9 cellular contexts compared by ENCODE assay signal in the genomic region with DNA sequence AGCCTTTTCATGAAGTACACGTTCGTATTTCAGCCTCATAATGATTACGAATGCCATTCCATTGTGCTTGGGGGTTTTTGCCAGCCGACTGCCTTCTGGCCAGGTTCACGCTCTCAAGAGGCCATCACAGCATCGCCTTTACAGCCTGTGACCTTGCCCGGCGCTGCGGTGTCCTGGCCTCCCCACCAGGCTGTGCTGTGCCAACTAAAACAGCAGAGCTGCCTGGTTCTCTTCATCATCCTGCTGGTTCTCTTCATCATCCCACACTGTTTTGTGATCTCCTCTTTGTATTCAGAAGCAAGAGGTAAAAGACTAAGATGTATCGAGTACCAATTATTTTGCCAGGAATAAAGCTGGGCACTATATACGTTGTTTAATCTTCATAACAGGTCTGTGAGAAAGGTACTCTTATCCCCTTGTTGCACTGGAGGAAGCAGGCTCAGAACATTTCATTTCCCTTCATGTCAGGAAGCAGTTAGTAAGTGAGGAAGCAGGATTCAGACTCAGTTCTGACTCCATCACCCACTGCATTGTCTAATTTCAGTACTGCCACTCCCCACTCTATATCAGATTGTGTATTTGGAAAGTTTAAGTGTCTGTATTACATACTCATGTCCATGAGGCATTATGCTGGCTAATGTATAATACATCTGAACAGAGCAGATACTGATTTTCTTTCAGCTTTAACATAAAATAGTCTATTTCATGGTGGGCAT.
A peak's percentile ranks its signal among the peaks of the same experiment; 100 is the strongest.
DNase-seq lines count a peak whose midpoint lies in the region; ATAC-seq, FAIRE-seq and TF ChIP-seq lines count a peak whose summit lies in the region.
"Had no signal": no experiment of that assay in that cellular context is flagged by ENCODE, and none has a peak within 500 bp of the region (broad histone marks: within the 10 kb centered on the region; RNA-seq: fewer than 3 reads in every experiment).

No MANE protein-coding gene starts in this region.

- H3K36me3 Mint-ChIP-seq in T-helper 17 cell (ENCODE audit: low read depth) = no peaks in the 10 kb centered on the region

- no peak overlapping the region for H4K8ac ChIP-seq in mesenchymal stem cell (ENCODE audit: low read length)

- H3K4me3 ChIP-seq in GM06990 (replicated peaks; ENCODE audit: low read depth, low read length) = no peak overlapping the region
- H3K4me3 ChIP-seq in bronchial epithelial cell (ENCODE audit: low read depth, low read length) = no peak overlapping the region
- H3K4me3 ChIP-seq in mesenchymal stem cell (ENCODE audit: insufficient read depth in 1 of 2, low read depth in 1 of 2, low read length in 2 of 2) = no peak overlapping the region
- H3K4me3 ChIP-seq in thymus (ENCODE audit: low read length) = no peak overlapping the region

- no peak overlapping the region for H2AFZ ChIP-seq in mesenchymal stem cell (ENCODE audit: low read depth, low read length)

- peaks cover 5% of the 10 kb centered on the region for H3K4me1 Mint-ChIP-seq in T-helper 17 cell

- no peak overlapping the region for H3K23ac ChIP-seq in mesenchymal stem cell (ENCODE audit: low read length in 2 of 2)

- H4K91ac ChIP-seq in mesenchymal stem cell (ENCODE audit: low read length) = peak overlapping the region; percentile 4

- H3K14ac ChIP-seq in mesenchymal stem cell (ENCODE audit: low read length in 2 of 2) = no peak overlapping the region

- peak; percentile 15 for DNase-seq in GM06990 (ENCODE audit: extremely low read depth, insufficient read length)
- DNase-seq in T-helper 17 cell = peak in 1 of 3 donors; percentile 12
- DNase-seq in bronchial epithelial cell (ENCODE audit: low read depth) = no peak
- DNase-seq in mesenchymal stem cell = no peak
- DNase-seq in SHP77 (lab: John Stamatoyannopoulos, UW) = no peak
- no peak for DNase-seq in NCI-H1930 (lab: John Stamatoyannopoulos, UW)

- no peaks in the 10 kb centered on the region for H3K9me3 ChIP-seq in T-helper 17 cell (ENCODE audit: control insufficient read depth, low read length, poor library complexity, severe bottlenecking)
- no peaks in the 10 kb centered on the region for H3K9me3 ChIP-seq in mesenchymal stem cell (ENCODE audit: control insufficient read depth, low read length)
- no peaks in the 10 kb centered on the region for H3K9me3 ChIP-seq in thymus (ENCODE audit: control insufficient read depth)

- no peaks in the 10 kb centered on the region for H3K79me1 ChIP-seq in mesenchymal stem cell (replicated peaks; ENCODE audit: low read length, poor library complexity, severe bottlenecking)

- no peaks in the 10 kb centered on the region for H3K36me3 ChIP-seq in GM06990 (ENCODE audit: control insufficient read depth, insufficient read depth, low read length)
- no peaks in the 10 kb centered on the region for H3K36me3 ChIP-seq in bronchial epithelial cell (ENCODE audit: control insufficient read depth, insufficient read depth, low read length)
- peaks cover 3 to 9% of the 10 kb centered on the region in 2 experiments for H3K36me3 ChIP-seq in mesenchymal stem cell (ENCODE audit: control insufficient read depth in 1 of 2, insufficient read depth in 2 of 2, low read depth in 1 of 2, low read length in 2 of 2)
- no peaks in the 10 kb centered on the region for H3K36me3 ChIP-seq in thymus (ENCODE audit: control insufficient read depth, insufficient read depth)

- no peak overlapping the region for H2BK12ac ChIP-seq in mesenchymal stem cell (ENCODE audit: low read length in 2 of 2)

- FAIRE-seq in bronchial epithelial cell (lab: Jason Lieb, UNC) = peak; percentile 7
- FAIRE-seq: endometrium had no signal

- no peak overlapping the region for H3K18ac ChIP-seq in mesenchymal stem cell (ENCODE audit: low read depth in 1 of 2, low read length in 2 of 2)

- H2BK120ac ChIP-seq in mesenchymal stem cell (ENCODE audit: low read depth, low read length) = no peak overlapping the region

- no peaks in the 10 kb centered on the region for H3K27me3 Mint-ChIP-seq in T-helper 17 cell

- no peak overlapping the region for H2BK15ac ChIP-seq in mesenchymal stem cell (ENCODE audit: low read depth, poor library complexity, severe bottlenecking)

- TF ChIP-seq CTCF in GM06990 (IDR thresholded peaks at IDR 0.05; ENCODE audit: insufficient read depth, low read length, poor library complexity, severe bottlenecking) (peak; percentile 51), bronchial epithelial cell (IDR thresholded peaks at IDR 0.05; ENCODE audit: insufficient read depth, low read length, severe bottlenecking) (no peak)

- no peak overlapping the region for H2BK5ac ChIP-seq in mesenchymal stem cell (ENCODE audit: low read depth, low read length, poor library complexity, severe bottlenecking)

- no peak overlapping the region for H3K4ac ChIP-seq in mesenchymal stem cell (ENCODE audit: low read depth in 1 of 2, low read length in 2 of 2)

- H3K27ac ChIP-seq in mesenchymal stem cell (ENCODE audit: low read length, poor library complexity, severe bottlenecking) = no peak overlapping the region
- peak overlapping the region; percentile 13 for H3K27ac ChIP-seq in thymus (ENCODE audit: low read depth)

- H2AK5ac ChIP-seq in mesenchymal stem cell (ENCODE audit: low read length, severe bottlenecking) = no peak overlapping the region

- WGBS in mesenchymal stem cell = 91% methylated on average over 11 of the region's 11 CpGs
- 97% methylated on average over 11 of the region's 11 CpGs for WGBS in thymus

- no peak overlapping the region for H3K27ac Mint-ChIP-seq in T-helper 17 cell

- peak; percentile 60 for ATAC-seq in T-helper 17 cell
- no peak for ATAC-seq in GM21447 (IDR thresholded peaks at IDR 0.05; ENCODE audit: unreplicated experiment)

- H3K4me2 ChIP-seq in mesenchymal stem cell (ENCODE audit: low read length, poor library complexity, severe bottlenecking) = no peak overlapping the region

- peaks cover 10% of the 10 kb centered on the region for H3K4me1 ChIP-seq in mesenchymal stem cell (ENCODE audit: control insufficient read depth, insufficient read depth, low read depth, low read length)
- H3K4me1 ChIP-seq in thymus (ENCODE audit: control insufficient read depth, insufficient read depth, low read length) = no peaks in the 10 kb centered on the region

- no peak overlapping the region for H3K4me3 Mint-ChIP-seq in T-helper 17 cell

- H3K27me3 ChIP-seq in GM06990 (replicated peaks; ENCODE audit: control insufficient read depth, insufficient read depth, low read length) (no peaks in the 10 kb centered on the region), bronchial epithelial cell (ENCODE audit: control insufficient read depth, insufficient read depth, low read length) (no peaks in the 10 kb centered on the region), mesenchymal stem cell (ENCODE audit: control insufficient read depth in 1 of 2, insufficient read depth in 1 of 2, low read length in 2 of 2) (no peaks in the 10 kb centered on the region), thymus (ENCODE audit: control insufficient read depth, insufficient read depth) (no peaks in the 10 kb centered on the region)

- H3K9ac ChIP-seq in mesenchymal stem cell (ENCODE audit: low read length) = no peak overlapping the region
